12 cellular contexts compared by ENCODE assay signal in the genomic region with DNA sequence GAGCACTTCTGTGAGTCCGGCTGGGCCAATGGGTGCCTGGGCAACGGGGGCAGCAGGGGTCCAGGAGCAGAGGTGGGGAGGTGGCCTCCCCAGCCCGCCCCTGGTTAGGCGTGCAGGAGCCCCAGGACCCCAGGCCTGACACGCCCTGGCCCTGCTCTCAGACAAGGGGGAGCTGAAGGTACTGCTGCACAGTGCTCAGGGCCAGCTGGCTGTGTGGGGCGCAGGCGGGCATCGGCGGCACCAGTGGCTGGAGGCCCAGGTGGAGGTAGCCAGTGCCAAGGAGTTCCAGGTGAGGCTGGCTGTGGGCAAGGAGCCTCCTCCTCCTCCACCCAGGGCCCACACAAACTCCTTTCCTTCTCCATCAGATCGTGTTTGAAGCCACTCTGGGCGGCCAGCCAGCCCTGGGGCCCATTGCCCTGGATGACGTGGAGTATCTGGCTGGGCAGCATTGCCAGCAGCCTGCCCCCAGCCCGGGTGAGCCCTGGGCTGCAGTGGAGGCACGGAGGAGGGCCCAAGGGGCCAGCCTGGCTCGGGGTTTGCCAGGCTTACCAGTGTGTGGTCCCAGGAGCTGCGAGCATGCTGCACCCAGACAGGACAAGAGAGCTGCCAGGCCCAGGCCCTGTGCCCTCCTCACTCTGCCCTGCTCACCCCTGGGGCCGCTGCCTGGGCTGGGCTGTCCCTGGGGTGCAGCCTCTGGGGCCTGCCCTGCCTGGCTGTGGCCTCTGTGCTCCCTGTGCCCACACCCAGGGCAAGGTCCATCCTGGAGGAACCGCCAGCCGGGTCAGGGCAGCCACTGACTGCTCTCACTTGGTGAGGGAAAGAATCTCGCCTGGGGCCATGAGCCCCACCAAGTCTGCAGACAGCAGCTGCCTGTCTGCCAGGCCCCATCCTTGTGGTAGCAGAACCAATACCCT. TPM values are rescaled to one million over a fixed set of nuclear protein-coding genes. Genes with fewer than 3 reads are reported as not detected.
DNase-seq lines count a peak whose midpoint lies in the region; ATAC-seq and TF ChIP-seq lines count a peak whose summit lies in the region.
"Had no signal": no experiment of that assay in that cellular context is flagged by ENCODE, and none has a peak within 500 bp of the region (broad histone marks: within the 10 kb centered on the region; RNA-seq: fewer than 3 reads in every experiment).

No MANE protein-coding gene starts in this region.

- no TSS peak for BruUV-seq in PC-9 (replicated peaks; lab: Mats Ljungman, UMichigan)

- DNase-seq in PC-9 (peak; percentile 28 to 78), fibroblast of lung (ENCODE audit: low read depth in 2 of 2) (peak; percentile 45 to 57), osteoblast (ENCODE audit: insufficient read length, low spot score, missing footprints) (peak; percentile 97), brain microvascular endothelial cell (no peak)
- no peak for DNase-seq in activated naive CD8-positive, alpha-beta T cell treated with anti-CD3 and anti-CD28 coated beads for 36 hours
- DNase-seq: activated CD4-positive, alpha-beta T cell treated with anti-CD3 and anti-CD28 coated beads, Interleukin-2, amount 50 U/mL, for 1 hour had no signal

- H3K27ac ChIP-seq in C4-2B (peak overlapping the region; percentile 89), PC-9 (no peak overlapping the region), fibroblast of lung (ENCODE audit: insufficient read depth, low read length) (no peak overlapping the region), osteoblast (ENCODE audit: low read depth, low read length) (peak overlapping the region; percentile 28), brain microvascular endothelial cell (no peak overlapping the region)

- no peak overlapping the region for H3K27ac Mint-ChIP-seq in activated naive CD8-positive, alpha-beta T cell treated with anti-CD3 and anti-CD28 coated beads for 36 hours
- H3K27ac Mint-ChIP-seq: natural killer cell treated with Interleukin-12 subunit alpha and Interleukin-12 subunit beta and Interleukin-15 and Interleukin-18, amount 100 ng/mL, for 72 hours; stimulated activated memory B cell treated with anti-CD40 and anti-IgM and Interleukin-4, amounts not matched to agents 10 μg/mL and 1 μg/mL and 100 μg/mL, for 72 hours had no signal

- H3K27me3 Mint-ChIP-seq in activated naive CD8-positive, alpha-beta T cell treated with anti-CD3 and anti-CD28 coated beads for 36 hours: no peaks in the 10 kb centered on the region
- H3K27me3 Mint-ChIP-seq: effector memory CD8-positive, alpha-beta T cell; natural killer cell treated with Interleukin-12 subunit alpha and Interleukin-12 subunit beta and Interleukin-15 and Interleukin-18, amount 100 ng/mL, for 72 hours; stimulated activated memory B cell treated with anti-CD40 and anti-IgM and Interleukin-4, amounts not matched to agents 10 μg/mL and 1 μg/mL and 100 μg/mL, for 72 hours had no signal

- H3K27me3 ChIP-seq in PC-9 (ENCODE audit: insufficient read depth, low read depth): no peaks in the 10 kb centered on the region
- H3K27me3 ChIP-seq in fibroblast of lung (ENCODE audit: control insufficient read depth, insufficient read depth, low read length): no peaks in the 10 kb centered on the region
- H3K27me3 ChIP-seq in osteoblast (ENCODE audit: insufficient read depth, low read length): no peaks in the 10 kb centered on the region
- no peaks in the 10 kb centered on the region for H3K27me3 ChIP-seq in brain microvascular endothelial cell (replicated peaks)

- intact Hi-C loops in PC-9 (cut with micrococcal nuclease; ENCODE audit: unreplicated experiment): no loop called here

- 0 out of 2 replicates have a peak, but pooled peaks cover 8% of the 10 kb centered on the region for H3K36me3 ChIP-seq in PC-9 (ENCODE audit: low read depth)
- H3K36me3 ChIP-seq in fibroblast of lung (ENCODE audit: control insufficient read depth, insufficient read depth, low read length): peaks cover 26% of the 10 kb centered on the region
- peaks cover 26% of the 10 kb centered on the region for H3K36me3 ChIP-seq in osteoblast (ENCODE audit: insufficient read depth, low read length)
- H3K36me3 ChIP-seq in brain microvascular endothelial cell (replicated peaks): peaks cover 35% of the 10 kb centered on the region

- H3K9me3 ChIP-seq in PC-9 (ENCODE audit: insufficient read depth, low read depth): no peaks in the 10 kb centered on the region
- no peaks in the 10 kb centered on the region for H3K9me3 ChIP-seq in fibroblast of lung (ENCODE audit: control insufficient read depth, insufficient read depth, low read depth, low read length)
- no peaks in the 10 kb centered on the region for H3K9me3 ChIP-seq in osteoblast (ENCODE audit: low read depth, low read length)

- H2AFZ ChIP-seq in PC-9 (no peak overlapping the region), fibroblast of lung (ENCODE audit: low read length) (no peak overlapping the region), osteoblast (ENCODE audit: low read length) (no peak overlapping the region)

- CTCF ChIA-PET in PC-9 (lab: Charles Lee): interaction anchor here (0.6 kb wide), 1 partner anchor 13 kb away, joined by 12 read pairs; no protein-coding TSS in a partner anchor

- H3K79me2 ChIP-seq in PC-9 (ENCODE audit: low read depth) (peaks cover 6% of the 10 kb centered on the region), fibroblast of lung (ENCODE audit: control insufficient read depth, insufficient read depth, low read length) (peaks cover 2% of the 10 kb centered on the region), osteoblast (ENCODE audit: insufficient read depth, low read length) (peaks cover 11% of the 10 kb centered on the region)

- no peak overlapping the region for H3K9ac ChIP-seq in fibroblast of lung (ENCODE audit: insufficient read depth, low read length)

- no peaks in the 10 kb centered on the region for H3K9me3 Mint-ChIP-seq in activated naive CD8-positive, alpha-beta T cell treated with anti-CD3 and anti-CD28 coated beads for 36 hours
- H3K9me3 Mint-ChIP-seq: effector memory CD8-positive, alpha-beta T cell; natural killer cell treated with Interleukin-12 subunit alpha and Interleukin-12 subunit beta and Interleukin-15 and Interleukin-18, amount 100 ng/mL, for 72 hours; stimulated activated memory B cell treated with anti-CD40 and anti-IgM and Interleukin-4, amounts not matched to agents 10 μg/mL and 1 μg/mL and 100 μg/mL, for 72 hours had no signal

- no peaks in the 10 kb centered on the region for H3K9me2 ChIP-seq in PC-9 (ENCODE audit: insufficient read depth)

- POLR2A ChIA-PET in PC-9 (lab: Charles Lee; ENCODE audit: unreplicated experiment): interaction anchor here (1.1 kb wide), 1 partner anchor 42 kb away, joined by 5 read pairs; no protein-coding TSS in a partner anchor

- H3K4me1 ChIP-seq in PC-9 (replicated peaks; ENCODE audit: insufficient read depth) (no peaks in the 10 kb centered on the region), fibroblast of lung (ENCODE audit: control insufficient read depth, extremely low read depth, insufficient read depth, low read length) (peaks cover 2% of the 10 kb centered on the region), osteoblast (ENCODE audit: insufficient read depth, low read length) (peaks cover 11% of the 10 kb centered on the region)

- TF ChIP-seq CTCF in C4-2B (conservative IDR thresholded peaks at IDR 0.05) (no peak), PC-9 (conservative IDR thresholded peaks at IDR 0.05) (no peak), fibroblast of lung (conservative IDR thresholded peaks at IDR 0.05 in 1 of 2, IDR thresholded peaks at IDR 0.05 in 1 of 2; ENCODE audit: low read depth in 1 of 2, low read length in 2 of 2) (no peak), osteoblast (IDR thresholded peaks at IDR 0.05; ENCODE audit: extremely low read depth, low read depth, low read length) (no peak), brain microvascular endothelial cell (IDR thresholded peaks at IDR 0.05; ENCODE audit: low read depth, low read length, missing control alignments) (no peak)

- ATAC-seq in HG02610 (IDR thresholded peaks at IDR 0.05; ENCODE audit: unreplicated experiment) (no peak), HG03095 (IDR thresholded peaks at IDR 0.05; ENCODE audit: unreplicated experiment) (no peak)
- ATAC-seq: natural killer cell treated with Interleukin-12 subunit alpha and Interleukin-12 subunit beta and Interleukin-15 and Interleukin-18, amount 100 ng/mL, for 72 hours had no signal

- peaks cover 9% of the 10 kb centered on the region; the same call in 1 of the 2 replicates for H3F3A ChIP-seq in PC-9 (ENCODE audit: insufficient read depth, low read depth)

- H3K4me3 ChIP-seq in PC-9: no peak overlapping the region
- no peak overlapping the region for H3K4me3 ChIP-seq in fibroblast of lung (replicated peaks in 1 of 4; ENCODE audit: control extremely low read depth in 1 of 4, insufficient read depth in 1 of 4, low read depth in 3 of 4, low read length in 4 of 4)
- no peak overlapping the region for H3K4me3 ChIP-seq in osteoblast (ENCODE audit: insufficient read depth, low read length)
- no peak overlapping the region for H3K4me3 ChIP-seq in brain microvascular endothelial cell (ENCODE audit: low read depth, low read length)

- H3K4me1 Mint-ChIP-seq in activated naive CD8-positive, alpha-beta T cell treated with anti-CD3 and anti-CD28 coated beads for 36 hours: peaks cover 6% of the 10 kb centered on the region

- in situ Hi-C loops in brain microvascular endothelial cell (cut with HindIII; ENCODE audit: low pct_ligation_motif_present, low sequenced_read_pairs): no loop called here

- H3K36me3 Mint-ChIP-seq in activated naive CD8-positive, alpha-beta T cell treated with anti-CD3 and anti-CD28 coated beads for 36 hours: peaks cover 4% of the 10 kb centered on the region

- H3K4me2 ChIP-seq in PC-9 (no peak overlapping the region), fibroblast of lung (ENCODE audit: extremely low read depth, insufficient read depth, low read length) (no peak overlapping the region), osteoblast (ENCODE audit: insufficient read depth, low read length) (no peak overlapping the region)

- H3K4me3 Mint-ChIP-seq in activated naive CD8-positive, alpha-beta T cell treated with anti-CD3 and anti-CD28 coated beads for 36 hours: no peak overlapping the region
- H3K4me3 Mint-ChIP-seq: effector memory CD8-positive, alpha-beta T cell; natural killer cell treated with Interleukin-12 subunit alpha and Interleukin-12 subunit beta and Interleukin-15 and Interleukin-18, amount 100 ng/mL, for 72 hours; stimulated activated memory B cell treated with anti-CD40 and anti-IgM and Interleukin-4, amounts not matched to agents 10 μg/mL and 1 μg/mL and 100 μg/mL, for 72 hours had no signal

- H4K20me1 ChIP-seq in PC-9 (ENCODE audit: insufficient read depth) (peaks cover 22% of the 10 kb centered on the region), fibroblast of lung (ENCODE audit: control insufficient read depth, extremely low read depth, insufficient read depth, low read length) (no peaks in the 10 kb centered on the region), osteoblast (ENCODE audit: insufficient read depth, low read length) (peaks cover 13% of the 10 kb centered on the region)

RNA-seq across cellular contexts. Expression of a gene that starts 7.0 kb away (rescaled TPM):
- total RNA-seq in PC-9 (2021) (9.2 and 11.6 TPM in 2 replicates), fibroblast of lung (3.3 and 4.6 TPM in 2 replicates), osteoblast (0.88 and 1.4 TPM in 2 replicates)
- 0.30 and 0.37 TPM in 2 replicates for polyA plus RNA-seq in fibroblast of lung
- polyA plus RNA-seq in fibroblast of lung (2012): 0.60 and 0.91 TPM in 2 replicates
- 1.1 TPM in 1 of 2 replicates, not detected in the other for polyA minus RNA-seq in fibroblast of lung (ENCODE audit: low replicate concordance)
- total RNA-seq in activated naive CD8-positive, alpha-beta T cell treated with anti-CD3 and anti-CD28 coated beads for 36 hours: 10 to 100 TPM; 10.9 to 12.6 TPM

RNA-seq across cellular contexts. Expression of a gene that starts 7.0 kb away (rescaled TPM):
- total RNA-seq in PC-9 (2021) (275 and 338 TPM in 2 replicates), fibroblast of lung (279 and 317 TPM in 2 replicates), osteoblast (126 and 173 TPM in 2 replicates)
- 309 and 387 TPM in 2 replicates for polyA plus RNA-seq in fibroblast of lung
- polyA plus RNA-seq in fibroblast of lung (2012): 523 and 567 TPM in 2 replicates
- 46.4 and 81.8 TPM in 2 replicates for polyA minus RNA-seq in fibroblast of lung (ENCODE audit: low replicate concordance)
- 100 to 1,000 TPM; 276 to 284 TPM for total RNA-seq in activated naive CD8-positive, alpha-beta T cell treated with anti-CD3 and anti-CD28 coated beads for 36 hours

RNA-seq across cellular contexts. Expression of a gene that starts 9.9 kb away (rescaled TPM):
- total RNA-seq in PC-9 (2021): 112 and 114 TPM in 2 replicates
- 175 and 190 TPM in 2 replicates for total RNA-seq in fibroblast of lung
- 99.6 and 108 TPM in 2 replicates for polyA plus RNA-seq in fibroblast of lung
- polyA plus RNA-seq in fibroblast of lung (2012): 153 TPM in 2 replicates
- 26.7 and 34.5 TPM in 2 replicates for polyA minus RNA-seq in fibroblast of lung (ENCODE audit: low replicate concordance)
- 54.2 and 59.0 TPM in 2 replicates for total RNA-seq in osteoblast
- total RNA-seq in activated naive CD8-positive, alpha-beta T cell treated with anti-CD3 and anti-CD28 coated beads for 36 hours: 10 to 100 TPM; 93.0 to 97.8 TPM

RNA-seq across cellular contexts. Expression of a gene that starts 16.8 kb away (rescaled TPM):
- total RNA-seq in PC-9 (2021) (5.3 and 5.9 TPM in 2 replicates), fibroblast of lung (1.7 and 1.8 TPM in 2 replicates), osteoblast (0.88 and 1.1 TPM in 2 replicates)
- 0.15 and 0.19 TPM in 2 replicates for polyA plus RNA-seq in fibroblast of lung
- 1.4 and 1.5 TPM in 2 replicates for polyA plus RNA-seq in fibroblast of lung (2012)
- 0.07 and 0.20 TPM in 2 replicates for polyA minus RNA-seq in fibroblast of lung (ENCODE audit: low replicate concordance)
- 1 to 10 TPM; 2.8 to 3.1 TPM for total RNA-seq in activated naive CD8-positive, alpha-beta T cell treated with anti-CD3 and anti-CD28 coated beads for 36 hours

RNA-seq across cellular contexts. Expression of a gene that starts 27.2 kb away (rescaled TPM):
- total RNA-seq in PC-9 (2021) (42.7 and 48.0 TPM in 2 replicates), fibroblast of lung (8.0 and 8.4 TPM in 2 replicates), osteoblast (6.2 and 6.8 TPM in 2 replicates)
- polyA plus RNA-seq in fibroblast of lung: 3.7 and 4.3 TPM in 2 replicates
- 5.2 and 7.6 TPM in 2 replicates for polyA plus RNA-seq in fibroblast of lung (2012)
- 11.0 and 17.7 TPM in 2 replicates for polyA minus RNA-seq in fibroblast of lung (ENCODE audit: low replicate concordance)
- total RNA-seq in activated naive CD8-positive, alpha-beta T cell treated with anti-CD3 and anti-CD28 coated beads for 36 hours: 10 to 100 TPM; 38.8 to 45.8 TPM

Comparison
In these comparisons a context has a peak if more than half of its experiments do, and no peak if none do; other contexts are left out.
1. H3K27ac ChIP-seq: peak in C4-2B (single experiment) and osteoblast (single experiment); none in PC-9 (single experiment), fibroblast of lung (single experiment) and brain microvascular endothelial cell (single experiment).
2. DNase-seq: peak in PC-9 (2 of 2), fibroblast of lung (2 of 2) and osteoblast (single experiment); none in activated naive CD8-positive, alpha-beta T cell treated with anti-CD3 and anti-CD28 coated beads for 36 hours (single experiment) and brain microvascular endothelial cell (single experiment).